In the genomic region with DNA sequence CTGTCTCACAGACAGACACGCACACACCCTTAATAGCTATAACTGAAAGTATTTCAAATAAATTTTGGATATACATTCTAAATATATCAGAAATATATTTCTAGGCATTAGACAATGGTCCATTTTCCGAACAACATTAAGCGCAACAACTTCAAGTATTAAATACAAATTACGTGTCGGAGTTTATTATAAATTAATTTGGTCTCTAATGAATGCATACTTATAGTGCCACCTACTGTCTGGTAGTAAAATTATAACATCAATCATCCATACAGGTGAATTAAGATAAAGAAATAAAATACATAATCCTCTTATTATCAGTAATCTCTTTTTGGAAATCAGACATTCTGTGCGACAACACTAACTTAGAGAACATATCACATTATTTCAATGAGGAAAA, we compare ENCODE assay signal across 9 cellular contexts. TPM values are rescaled to one million over a fixed set of nuclear protein-coding genes. Genes with fewer than 3 reads are reported as not detected.
DNase-seq lines count a peak whose midpoint lies in the region; ATAC-seq and TF ChIP-seq lines count a peak whose summit lies in the region.
"Had no signal": no experiment of that assay in that cellular context is flagged by ENCODE, and none has a peak within 500 bp of the region (broad histone marks: within the 10 kb centered on the region; RNA-seq: fewer than 3 reads in every experiment).

No MANE protein-coding gene starts in this region.

- intact Hi-C loops in stomach (cut with DNase I; ENCODE audit: low total_unique reads): no loop called here

- H2AFZ ChIP-seq in neural progenitor cell (replicated peaks): no peak overlapping the region

- no peaks in the 10 kb centered on the region for H3K27me3 ChIP-seq in neural progenitor cell
- H3K27me3 ChIP-seq in stomach: no peaks in the 10 kb centered on the region

- H4K20me1 ChIP-seq in neural progenitor cell (ENCODE audit: low read depth): no peaks in the 10 kb centered on the region

- no peak overlapping the region for H3K9ac ChIP-seq in neural progenitor cell

- no peaks in the 10 kb centered on the region for H3K36me3 ChIP-seq in neural progenitor cell
- H3K36me3 ChIP-seq in stomach: no peaks in the 10 kb centered on the region

- DNase-seq in DMS53 (lab: John Stamatoyannopoulos, UW) (peak; percentile 64), LNCaP clone FGC (ENCODE audit: low read depth) (no peak), chondrocyte (ENCODE audit: low spot score) (no peak), neural progenitor cell (ENCODE audit: low spot score) (no peak), stomach (no peak)
- DNase-seq in stimulated activated CD4-positive, alpha-beta T cell treated with anti-CD3 and anti-CD28 coated beads, Interleukin-15, amount 100 ng/mL, for 24 hours: no peak

- H3K9me3 Mint-ChIP-seq in chondrocyte (ENCODE audit: low read depth) (no peaks in the 10 kb centered on the region), neural progenitor cell (peaks cover 8% of the 10 kb centered on the region)

- H3K4me1 ChIP-seq in neural progenitor cell: no peaks in the 10 kb centered on the region
- no peaks in the 10 kb centered on the region for H3K4me1 ChIP-seq in stomach

- H3K27ac ChIP-seq in neural progenitor cell: no peak overlapping the region
- no peak overlapping the region for H3K27ac ChIP-seq in stomach
- H3K27ac ChIP-seq: skin epidermis had no signal

- H3K27me3 Mint-ChIP-seq in chondrocyte (ENCODE audit: low read depth) (no peaks in the 10 kb centered on the region), neural progenitor cell (ENCODE audit: insufficient read depth, low read depth) (no peaks in the 10 kb centered on the region)

- no peaks in the 10 kb centered on the region for H3F3A ChIP-seq in neural progenitor cell (ENCODE audit: low read depth)

- H3K27ac Mint-ChIP-seq in chondrocyte (ENCODE audit: unreplicated experiment) (no peak overlapping the region), neural progenitor cell (no peak overlapping the region)

- H3K9me3 ChIP-seq in neural progenitor cell (ENCODE audit: low read depth) (no peaks in the 10 kb centered on the region), stomach (peaks cover 0 to 8% (median 7%) of the 10 kb centered on the region in 4 donors)

- H3K4me3 ChIP-seq in LNCaP clone FGC (ENCODE audit: low read depth, low read length) (no peak overlapping the region), neural progenitor cell (no peak overlapping the region), stomach (no peak overlapping the region)
- H3K4me3 ChIP-seq: skin epidermis had no signal

- no peak for TF ChIP-seq POLR2A in stomach (IDR thresholded peaks at IDR 0.05)

- WGBS in stomach, 5 donors: 39 to 63% (median 47%) methylated on average over 6 of the region's 6 CpGs

- H3K4me3 Mint-ChIP-seq in chondrocyte (ENCODE audit: unreplicated experiment) (no peak overlapping the region), neural progenitor cell (no peak overlapping the region)

- no peaks in the 10 kb centered on the region for H3K79me2 ChIP-seq in neural progenitor cell (ENCODE audit: low read depth)

- TF ChIP-seq EP300 in stomach (IDR thresholded peaks at IDR 0.05): no peak

- peaks cover 10% of the 10 kb centered on the region for H3K4me1 Mint-ChIP-seq in chondrocyte (ENCODE audit: low read depth)
- H3K4me1 Mint-ChIP-seq in neural progenitor cell: no peaks in the 10 kb centered on the region

- no peak for ATAC-seq in HG02588 (IDR thresholded peaks at IDR 0.05; ENCODE audit: unreplicated experiment)
- no peak for ATAC-seq in GM21825 (IDR thresholded peaks at IDR 0.05; ENCODE audit: unreplicated experiment)

- H3K36me3 Mint-ChIP-seq in chondrocyte (ENCODE audit: low read depth) (no peaks in the 10 kb centered on the region), neural progenitor cell (no peaks in the 10 kb centered on the region)

- peak; percentile 50 for TF ChIP-seq CTCF in LNCaP clone FGC (IDR thresholded peaks at IDR 0.05; ENCODE audit: control insufficient read depth, extremely low read depth, insufficient read depth)
- TF ChIP-seq CTCF in chondrocyte (IDR thresholded peaks at IDR 0.05): peak; percentile 87
- peak; percentile 52 for TF ChIP-seq CTCF in neural progenitor cell (IDR thresholded peaks at IDR 0.05)
- peak in 3 of 7 experiments; percentile 29 to 45 (median 30) for TF ChIP-seq CTCF in stomach (IDR thresholded peaks at IDR 0.05)

- H3K4me2 ChIP-seq in neural progenitor cell: no peak overlapping the region

RNA-seq across cellular contexts. Expression of a gene that starts 27.2 kb away (rescaled TPM):
- total RNA-seq in chondrocyte (26.1 to 28.5 TPM (median 27.0 TPM) in 3 replicates), neural progenitor cell (ENCODE audit: low replicate concordance) (32.5 and 38.2 TPM in 2 replicates), stomach (100 to 1,000 TPM in 1 of 5 donors, 10 to 100 TPM in 3, 1 to 10 TPM in 1; 4.7 to 283 (median 37.8) TPM)
- polyA plus RNA-seq in stomach: 10 to 100 TPM; 34.7 to 58.7 (median 38.8) TPM
